In the genomic region with DNA sequence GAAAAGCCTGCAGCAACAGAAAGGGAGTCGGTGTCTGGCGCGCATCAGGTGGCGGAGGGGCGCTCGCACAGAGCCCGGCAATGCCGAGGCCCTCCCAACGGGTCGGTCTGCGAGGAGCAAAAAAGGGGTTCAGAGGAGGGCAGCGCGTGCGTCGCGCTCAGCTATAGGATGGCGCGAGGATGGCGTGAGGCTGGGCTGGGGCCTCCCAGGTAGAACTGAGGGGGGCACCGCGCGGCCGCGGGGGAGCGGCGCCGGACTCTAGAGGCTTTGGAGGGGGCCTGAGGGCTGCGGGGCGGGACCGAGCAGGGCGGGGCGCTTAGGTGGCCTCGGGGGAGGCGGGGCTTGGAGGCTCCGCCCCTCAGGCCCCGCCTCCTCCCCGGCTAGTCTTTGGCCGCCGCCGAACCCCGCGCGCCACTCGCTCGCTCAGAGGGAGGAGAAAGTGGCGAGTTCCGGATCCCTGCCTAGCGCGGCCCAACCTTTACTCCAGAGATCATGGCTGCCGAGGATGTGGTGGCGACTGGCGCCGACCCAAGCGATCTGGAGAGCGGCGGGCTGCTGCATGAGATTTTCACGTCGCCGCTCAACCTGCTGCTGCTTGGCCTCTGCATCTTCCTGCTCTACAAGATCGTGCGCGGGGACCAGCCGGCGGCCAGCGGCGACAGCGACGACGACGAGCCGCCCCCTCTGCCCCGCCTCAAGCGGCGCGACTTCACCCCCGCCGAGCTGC, we compare ENCODE assay signal across 8 cellular contexts. TPM values are rescaled to one million over a fixed set of nuclear protein-coding genes. Genes with fewer than 3 reads are reported as not detected.
DNase-seq lines count a peak whose midpoint lies in the region; ATAC-seq, FAIRE-seq and TF ChIP-seq lines count a peak whose summit lies in the region.

A gene (plus strand): TSS at position 414 of the 727 bp plus-strand sequence. CDS start 79 bp downstream, at position 493.

- no CpG with 5 or more reads among the region's 77 CpGs for WGBS in neuronal stem cell (ENCODE audit: extremely low coverage in 2 of 2, insufficient read length in 2 of 2, insufficient replicate concordance in 1 of 2), 2 donors

- peaks cover 44% of the 10 kb centered on the region for H3K79me2 ChIP-seq in Karpas-422 (ENCODE audit: low read length)

- H3K4me1 ChIP-seq in Karpas-422 (ENCODE audit: low read length) = peaks cover 20% of the 10 kb centered on the region
- peaks cover 8% of the 10 kb centered on the region for H3K4me1 ChIP-seq in SJSA1 (replicated peaks)
- H3K4me1 ChIP-seq in neuronal stem cell (ENCODE audit: control insufficient read depth in 2 of 2, insufficient read depth in 1 of 2, low read depth in 1 of 2, low read length in 2 of 2) = peaks cover 2 to 3% of the 10 kb centered on the region in 2 donors

- H2BK5ac ChIP-seq in neuronal stem cell (ENCODE audit: low read length) = peak within 1 kb of the TSS; percentile 90

- no peak within 1 kb of the TSS for H3K4ac ChIP-seq in neuronal stem cell (ENCODE audit: low read length)

- no peak within 1 kb of the TSS for H2BK120ac ChIP-seq in neuronal stem cell (ENCODE audit: low read depth, low read length)

- peak; percentile 83 for DNase-seq in EH (ENCODE audit: low read depth)
- DNase-seq in Karpas-422 = peak; percentile 90
- peak; percentile 73 to 78 for DNase-seq in SJSA1 (ENCODE audit: low read depth in 1 of 2, low spot score in 2 of 2)
- DNase-seq in activated naive CD4-positive, alpha-beta T cell (lab: John Stamatoyannopoulos, UW) = peak; percentile 23 to 73 (median 56)
- peak; percentile 83 to 84 for DNase-seq in frontal cortex (ENCODE audit: low spot score in 2 of 2)
- DNase-seq in neuronal stem cell (ENCODE audit: low spot score) = peak; percentile 73

- H3K4me2 ChIP-seq in Karpas-422 (ENCODE audit: low read depth, low read length, poor library complexity, severe bottlenecking) (peak within 1 kb of the TSS; percentile 67), neuronal stem cell (ENCODE audit: insufficient read depth, low read length, poor library complexity, severe bottlenecking) (peak within 1 kb of the TSS; percentile 54)

- no peak within 1 kb of the TSS; the same call in 1 of the 2 replicates for H3K27ac ChIP-seq in Karpas-422 (ENCODE audit: low read length)
- peak within 1 kb of the TSS; percentile 50 for H3K27ac ChIP-seq in SJSA1
- peak within 1 kb of the TSS; percentile 74 for H3K27ac ChIP-seq in neuronal stem cell (replicated peaks; ENCODE audit: low read length)

- peak within 1 kb of the TSS; percentile 96 for H3K18ac ChIP-seq in neuronal stem cell (ENCODE audit: low read length)

- TF ChIP-seq CTCF in subcutaneous adipose tissue (IDR thresholded peaks at IDR 0.05; ENCODE audit: low read depth) = no peak

- H3K36me3 ChIP-seq in Karpas-422 (ENCODE audit: insufficient read depth, low read length) (no peaks in the 10 kb centered on the region), SJSA1 (peaks cover 8% of the 10 kb centered on the region; the same call in 1 of the 2 replicates), neuronal stem cell (replicated peaks in 1 of 2; ENCODE audit: control insufficient read depth in 2 of 2, insufficient read depth in 2 of 2, low read length in 2 of 2) (peaks cover 0 to 28% of the 10 kb centered on the region in 2 donors)

- no peak for FAIRE-seq in frontal cortex (lab: Jason Lieb, UNC)

- peak within 1 kb of the TSS; percentile 81; the same call in 1 of the 2 replicates for H2AFZ ChIP-seq in Karpas-422 (ENCODE audit: low read length)
- H2AFZ ChIP-seq in neuronal stem cell (ENCODE audit: low read length) = peak within 1 kb of the TSS; percentile 92

- H2AK5ac ChIP-seq in neuronal stem cell (ENCODE audit: low read depth, low read length) = no peak within 1 kb of the TSS

- H3K27me3 ChIP-seq in Karpas-422 (ENCODE audit: low read length) = no peaks in the 10 kb centered on the region
- no peaks in the 10 kb centered on the region for H3K27me3 ChIP-seq in SJSA1 (replicated peaks)
- H3K27me3 ChIP-seq in neuronal stem cell (ENCODE audit: control insufficient read depth in 3 of 3, insufficient read depth in 3 of 3, low read depth in 1 of 3, low read length in 3 of 3) = peaks cover 0 to 15% (median 0%) of the 10 kb centered on the region in 3 experiments

- peak within 1 kb of the TSS; percentile 6 for H3K14ac ChIP-seq in neuronal stem cell (ENCODE audit: low read length)

- H2BK12ac ChIP-seq in neuronal stem cell (ENCODE audit: low read length) = no peak within 1 kb of the TSS

- H3K23ac ChIP-seq in neuronal stem cell (ENCODE audit: low read depth, low read length, poor library complexity) = peak within 1 kb of the TSS; percentile 95

- H4K20me1 ChIP-seq in Karpas-422 (ENCODE audit: insufficient read depth, low read depth, low read length) = no peaks in the 10 kb centered on the region

- H4K91ac ChIP-seq in neuronal stem cell (ENCODE audit: low read depth, low read length, poor library complexity) = no peak within 1 kb of the TSS

- no peaks in the 10 kb centered on the region for H3K9me2 ChIP-seq in Karpas-422 (replicated peaks; ENCODE audit: insufficient read depth, low read length)

- H3K9me3 ChIP-seq in Karpas-422 (ENCODE audit: low read length) (no peaks in the 10 kb centered on the region), SJSA1 (replicated peaks) (no peaks in the 10 kb centered on the region), neuronal stem cell (replicated peaks in 1 of 2; ENCODE audit: control insufficient read depth in 2 of 2, insufficient read depth in 1 of 2, low read depth in 1 of 2, low read length in 2 of 2) (no peaks in the 10 kb centered on the region)

- peak; percentile 96 for ATAC-seq in GM21825 (IDR thresholded peaks at IDR 0.05; ENCODE audit: unreplicated experiment)

- peak within 1 kb of the TSS; percentile 69 for H3K4me3 ChIP-seq in Karpas-422 (ENCODE audit: low read length)
- peak within 1 kb of the TSS; percentile 72 for H3K4me3 ChIP-seq in SJSA1
- H3K4me3 ChIP-seq in neuronal stem cell (ENCODE audit: low read length in 2 of 2) = peak within 1 kb of the TSS; percentile 77 to 94

- peak within 1 kb of the TSS; percentile 3 for H4K8ac ChIP-seq in neuronal stem cell (ENCODE audit: low read depth, low read length)

- no peak within 1 kb of the TSS for H2BK15ac ChIP-seq in neuronal stem cell (ENCODE audit: low read length)

- H3K9ac ChIP-seq in Karpas-422 (ENCODE audit: low read length) (peak within 1 kb of the TSS; percentile 82), neuronal stem cell (ENCODE audit: low read depth, low read length, poor library complexity) (peak within 1 kb of the TSS; percentile 94)

- no peaks in the 10 kb centered on the region for H3K79me1 ChIP-seq in neuronal stem cell (ENCODE audit: low read depth, low read length)

RNA-seq across cellular contexts. Expression of the gene that starts here (rescaled TPM):
- total RNA-seq in Karpas-422 (2014; rRNA removed; shearing (Covaris generic); ENCODE audit: low replicate concordance) = 42.8 and 52.5 TPM in 2 replicates
- 143 and 174 TPM in 2 replicates for total RNA-seq in SJSA1 (2014; rRNA removed; shearing (Covaris generic))
- total RNA-seq in frontal cortex (260 TPM), subcutaneous adipose tissue (100 to 1,000 TPM; 127 to 453 (median 295) TPM)
- polyA plus RNA-seq in neuronal stem cell (2013, experiment 1 of 2) = 115 TPM
- 116 TPM for polyA plus RNA-seq in neuronal stem cell (2013, experiment 2 of 2)
